ENCODE assay signal across 7 cellular contexts in genomic region chr10:71302874-71303568, GRCh38. TPM values are rescaled to one million over a fixed set of nuclear protein-coding genes. Genes with fewer than 3 reads are reported as not detected.
A peak's percentile ranks its signal among the peaks of the same experiment; 100 is the strongest.
DNase-seq lines count a peak whose midpoint lies in the region; ATAC-seq and TF ChIP-seq lines count a peak whose summit lies in the region.

No MANE protein-coding gene starts in this region.

- H3K9me2 ChIP-seq in Loucy (replicated peaks; ENCODE audit: low read depth, low read length): no peaks in the 10 kb centered on the region

- H2AFZ ChIP-seq in Loucy (ENCODE audit: low read length): peak overlapping the region; percentile 74

- peak; percentile 21 for ATAC-seq in esophagus mucosa
- no peak for ATAC-seq in GM21528 (IDR thresholded peaks at IDR 0.05; ENCODE audit: low FRiP score, unreplicated experiment)

- in situ Hi-C loops in G401 (cut with HindIII; ENCODE audit: low sequenced_read_pairs): no loop called here

- H3K27ac Mint-ChIP-seq in T-helper 2 cell treated with Interferon-gamma antibody and Interleukin-4, amounts not matched to agents 5 μg/mL and 100 μg/mL, for 36 hours: no peak overlapping the region

- no peak overlapping the region for H3K4me3 ChIP-seq in Loucy (ENCODE audit: low read length, poor library complexity, severe bottlenecking)

- peaks cover 5% of the 10 kb centered on the region for H3K4me1 Mint-ChIP-seq in T-helper 2 cell treated with Interferon-gamma antibody and Interleukin-4, amounts not matched to agents 5 μg/mL and 100 μg/mL, for 36 hours (ENCODE audit: low read depth)

- no peaks in the 10 kb centered on the region for H4K20me1 ChIP-seq in Loucy (ENCODE audit: insufficient read depth, low read length, poor library complexity, severe bottlenecking)

- H3K27me3 Mint-ChIP-seq in T-helper 2 cell treated with Interferon-gamma antibody and Interleukin-4, amounts not matched to agents 5 μg/mL and 100 μg/mL, for 36 hours (ENCODE audit: low read depth): peaks cover 3% of the 10 kb centered on the region

- DNase-seq in G401 (ENCODE audit: low spot score) (peak; percentile 86), SHP77 treated with DMSO at 0.1 percent for 48 hours (lab: John Stamatoyannopoulos, UW) (peak; percentile 11), non-pigmented ciliary epithelial cell (ENCODE audit: low read depth) (peak; percentile 19)
- no peak for DNase-seq in T-helper 2 cell treated with Interferon-gamma antibody and Interleukin-4, amounts not matched to agents 5 μg/mL and 100 μg/mL, for 36 hours (ENCODE audit: low spot score)

- H3K9me3 Mint-ChIP-seq in T-helper 2 cell treated with Interferon-gamma antibody and Interleukin-4, amounts not matched to agents 5 μg/mL and 100 μg/mL, for 36 hours: no peaks in the 10 kb centered on the region

- H3K27me3 ChIP-seq in Loucy (ENCODE audit: insufficient read depth, low read length, poor library complexity, severe bottlenecking): no peaks in the 10 kb centered on the region

- no peaks in the 10 kb centered on the region for H3K79me2 ChIP-seq in Loucy (ENCODE audit: insufficient read depth, low read length)

- no peaks in the 10 kb centered on the region for H3K36me3 Mint-ChIP-seq in T-helper 2 cell treated with Interferon-gamma antibody and Interleukin-4, amounts not matched to agents 5 μg/mL and 100 μg/mL, for 36 hours (ENCODE audit: low read depth)

- TF ChIP-seq CTCF in Loucy (conservative IDR thresholded peaks at IDR 0.05; ENCODE audit: low read length): peak; percentile 71

- no peaks in the 10 kb centered on the region for H3K4me1 ChIP-seq in Loucy (ENCODE audit: insufficient read depth, low read length, poor library complexity, severe bottlenecking)

- no peak overlapping the region for H3K4me3 Mint-ChIP-seq in T-helper 2 cell treated with Interferon-gamma antibody and Interleukin-4, amounts not matched to agents 5 μg/mL and 100 μg/mL, for 36 hours

- no peaks in the 10 kb centered on the region for H3F3A ChIP-seq in Loucy (ENCODE audit: low read depth)

- H3K36me3 ChIP-seq in Loucy (ENCODE audit: insufficient read depth, low read length): no peaks in the 10 kb centered on the region

- no peak overlapping the region for H3K4me2 ChIP-seq in Loucy (ENCODE audit: low read depth, low read length, poor library complexity, severe bottlenecking)

- no peaks in the 10 kb centered on the region for H3K9me3 ChIP-seq in Loucy (ENCODE audit: insufficient read depth, low read depth, low read length)

- H3K9ac ChIP-seq in Loucy (ENCODE audit: low read depth, low read length, poor library complexity, severe bottlenecking): no peak overlapping the region

RNA-seq across cellular contexts. Expression of gene SLC29A3, which starts 16.0 kb away (rescaled TPM):
- total RNA-seq in G401 (2014; rRNA removed; shearing (Covaris generic)): 3.3 and 3.4 TPM in 2 replicates
- 0.92 TPM for total RNA-seq in esophagus mucosa
